ENCODE assay signal across 17 cellular contexts in genomic region chr5:96322217-96322616, GRCh38.
DNase-seq lines count a peak whose midpoint lies in the region; ATAC-seq, FAIRE-seq and TF ChIP-seq lines count a peak whose summit lies in the region.
"Had no signal": no experiment of that assay in that cellular context is flagged by ENCODE, and none has a peak within 500 bp of the region (broad histone marks: within the 10 kb centered on the region; RNA-seq: fewer than 3 reads in every experiment).

No MANE protein-coding gene starts in this region.

- no peak overlapping the region for H2BK120ac ChIP-seq in trophoblast cell (ENCODE audit: insufficient read depth, low read length, poor library complexity)

- intact Hi-C loops in K562 (cut with micrococcal nuclease): no loop called here

- no peak for TF ChIP-seq RAD21 in K562 (CRISPR knock-in tag; conservative IDR thresholded peaks at IDR 0.05 in 1 of 2, IDR thresholded peaks at IDR 0.05 in 1 of 2)

- FAIRE-seq in K562 (lab: Jason Lieb, UNC): no peak
- FAIRE-seq: GM12878 had no signal

- H2AK5ac ChIP-seq in trophoblast cell (ENCODE audit: low read length): no peak overlapping the region

- H2AFZ ChIP-seq in K562 (ENCODE audit: low read depth, low read length) (no peak overlapping the region), trophoblast cell (ENCODE audit: insufficient read depth, low read length, poor library complexity) (no peak overlapping the region)

- peaks cover 0 to 2% of the 10 kb centered on the region in 2 experiments; a peak in 1 of 5 replicates for H3K27me3 ChIP-seq in K562 (ENCODE audit: control insufficient read depth in 2 of 2, insufficient read depth in 2 of 2, low read length in 2 of 2)
- no peaks in the 10 kb centered on the region for H3K27me3 ChIP-seq in trophoblast cell (ENCODE audit: insufficient read depth, low read length)

- no peak overlapping the region for H4K91ac ChIP-seq in trophoblast cell (ENCODE audit: low read depth, low read length)

- no peaks in the 10 kb centered on the region for H4K20me1 ChIP-seq in K562 (replicated peaks; ENCODE audit: control insufficient read depth, insufficient read depth, low read length)

- H3K27ac ChIP-seq in K562 (ENCODE audit: extremely low read depth, low read depth, low read length): no peak overlapping the region
- no peak overlapping the region for H3K27ac ChIP-seq in trophoblast cell (ENCODE audit: low read depth, low read length)
- no peak overlapping the region for H3K27ac ChIP-seq in substantia nigra (ENCODE audit: low read depth, low read length, poor library complexity, severe bottlenecking)

- in situ Hi-C loops in K562 (cut with MboI): no loop called here

- H3K4ac ChIP-seq in trophoblast cell (ENCODE audit: low read depth, low read length): no peak overlapping the region

- no peak for ATAC-seq in K562
- peak; percentile 91 for ATAC-seq in left lobe of liver
- ATAC-seq in GM21390 (IDR thresholded peaks at IDR 0.05; ENCODE audit: unreplicated experiment): no peak
- ATAC-seq: GM12878 had no signal

- H3K4me1 ChIP-seq in K562 (replicated peaks in 1 of 2; ENCODE audit: control insufficient read depth in 2 of 2, insufficient read depth in 2 of 2, low read length in 2 of 2) (no peaks in the 10 kb centered on the region), trophoblast cell (ENCODE audit: control insufficient read depth in 1 of 2, insufficient read depth in 2 of 2, low read length in 2 of 2) (no peaks in the 10 kb centered on the region)

- H4K8ac ChIP-seq in trophoblast cell (ENCODE audit: low read depth, low read length): no peak overlapping the region

- no peak overlapping the region for H2BK5ac ChIP-seq in trophoblast cell (ENCODE audit: low read depth, low read length, poor library complexity)

- POLR2A ChIA-PET in K562 (lab: Yijun Ruan, JAX): no interaction called here

- H3K79me1 ChIP-seq in trophoblast cell (ENCODE audit: low read length): no peaks in the 10 kb centered on the region

- TF ChIP-seq POLR2A in K562 (conservative IDR thresholded peaks at IDR 0.05): no peak

- no peak for TF ChIP-seq EP300 in K562 (IDR thresholded peaks at IDR 0.05; ENCODE audit: low read length)

- DNase-seq in DMS53 treated with DMSO at 0.1 percent for 48 hours (lab: John Stamatoyannopoulos, UW; ENCODE audit: unreplicated experiment): peak; percentile 32
- peak in 1 of 4 experiments; percentile 19 for DNase-seq in K562 (ENCODE audit: extremely low read depth in 1 of 4, low spot score in 3 of 4)
- peak; percentile 54 for DNase-seq in left lobe of liver (ENCODE audit: low spot score)
- no peak for DNase-seq in trophoblast cell
- DNase-seq in substantia nigra (lab: John Stamatoyannopoulos, UW): no peak
- DNase-seq in CD1c-positive myeloid dendritic cell (ENCODE audit: extremely low spot score): no peak
- DNase-seq in SW480 (ENCODE audit: low spot score): no peak
- DNase-seq: DMS79 treated with DMSO at 0.1 percent for 48 hours, Kasumi-1, NCI-H1694, NCI-H2081, NCI-H2171, NCI-H524 treated with DMSO at 0.1 percent for 48 hours, NCI-H82, Right ventricle myocardium superior had no signal

- no peak overlapping the region for H3K9ac ChIP-seq in K562 (ENCODE audit: insufficient read depth in 1 of 2, low read depth in 2 of 2, low read length in 2 of 2)
- H3K9ac ChIP-seq in trophoblast cell (ENCODE audit: low read length): no peak overlapping the region

- H3K23ac ChIP-seq in trophoblast cell (ENCODE audit: low read length): no peak overlapping the region

- TF ChIP-seq CTCF in K562 (IDR thresholded peaks at IDR 0.05 in 2 of 3, conservative IDR thresholded peaks at IDR 0.05 in 1 of 3; ENCODE audit: insufficient read depth in 2 of 3, low read depth in 1 of 3, low read length in 3 of 3): no peak

- no TSS peak for BruUV-seq in K562 (replicated peaks; lab: Mats Ljungman, UMichigan)

- CTCF ChIA-PET in K562 (lab: Yijun Ruan, JAX; ENCODE audit: low intra/inter-chr PET ratio): no interaction called here

- H3K9me1 ChIP-seq in K562 (ENCODE audit: control insufficient read depth, insufficient read depth, low read length): no peaks in the 10 kb centered on the region

- H3K79me2 ChIP-seq in K562 (ENCODE audit: control insufficient read depth, insufficient read depth, low read length) (no peaks in the 10 kb centered on the region), trophoblast cell (ENCODE audit: control insufficient read depth, insufficient read depth, low read length, poor library complexity) (no peaks in the 10 kb centered on the region)

- H3K4me2 ChIP-seq in K562 (ENCODE audit: insufficient read depth, low read length) (no peak overlapping the region), trophoblast cell (ENCODE audit: low read length) (no peak overlapping the region)

- H3K36me3 ChIP-seq in K562 (ENCODE audit: control insufficient read depth, insufficient read depth, low read length) (no peaks in the 10 kb centered on the region), trophoblast cell (ENCODE audit: control insufficient read depth in 1 of 2, insufficient read depth in 2 of 2, low read length in 2 of 2) (no peaks in the 10 kb centered on the region)

- no peak overlapping the region for H3K18ac ChIP-seq in trophoblast cell (ENCODE audit: low read length)

- no peak overlapping the region for H2BK12ac ChIP-seq in trophoblast cell (ENCODE audit: low read length)

- H3K14ac ChIP-seq in trophoblast cell (ENCODE audit: low read length): no peak overlapping the region

- peak overlapping the region; percentile 51 for H4K12ac ChIP-seq in trophoblast cell (ENCODE audit: low read depth, low read length)

- H3K9me3 ChIP-seq in K562 (replicated peaks; ENCODE audit: control insufficient read depth, insufficient read depth, low read depth, low read length): no peaks in the 10 kb centered on the region
- H3K9me3 ChIP-seq in trophoblast cell (ENCODE audit: insufficient read depth, low read depth, low read length): no peaks in the 10 kb centered on the region

- WGBS in K562 (ENCODE audit: insufficient coverage, low coverage, missing lambda C conversion rate): 0% methylated on average over 3 of the region's 3 CpGs
- WGBS in trophoblast cell (ENCODE audit: extremely low coverage, insufficient coverage, insufficient read length): no CpG with 5 or more reads among the region's 3 CpGs

- no peak overlapping the region for H3K4me3 ChIP-seq in K562
- no peak overlapping the region for H3K4me3 ChIP-seq in trophoblast cell (ENCODE audit: low read depth, low read length)
- H3K4me3 ChIP-seq: GM12878 had no signal

TF ChIP-seq in K562, 482 proteins besides CTCF, POLR2A, EP300 and RAD21:
- TF ChIP-seq KHSRP (IDR thresholded peaks at IDR 0.05) (no peak), MEIS2 (IDR thresholded peaks at IDR 0.05; ENCODE audit: partially characterized antibody) (peak; percentile 34), PKNOX1 (IDR thresholded peaks at IDR 0.05) (peak; percentile 77), ZNF507 (tag; conservative IDR thresholded peaks at IDR 0.05) (no peak), ZNF57 (CRISPR knock-in tag; IDR thresholded peaks at IDR 0.05) (no peak), ZNF639 (CRISPR knock-in tag; conservative IDR thresholded peaks at IDR 0.05 in 1 of 2, IDR thresholded peaks at IDR 0.05 in 1 of 2) (no peak), GATA2 (CRISPR knock-in tag; IDR thresholded peaks at IDR 0.05) (no peak), PTRF (tag; IDR thresholded peaks at IDR 0.05) (no peak), ZNF121 (CRISPR knock-in tag; conservative IDR thresholded peaks at IDR 0.05) (no peak), ZFP36 (IDR thresholded peaks at IDR 0.05; ENCODE audit: low read depth, low read length, partially characterized antibody) (no peak)
TF ChIP-seq in K562: peak in this region for 2.

Comparison
In these comparisons a context has a peak if more than half of its experiments do, and no peak if none do; other contexts are left out.
1. DNase-seq: peak in DMS53 treated with DMSO at 0.1 percent for 48 hours (single experiment) and left lobe of liver (single experiment); none in trophoblast cell (0 of 2), substantia nigra (0 of 49), CD1c-positive myeloid dendritic cell (single experiment) and SW480 (single experiment).